25 cellular contexts compared by ENCODE assay signal in the genomic region with DNA sequence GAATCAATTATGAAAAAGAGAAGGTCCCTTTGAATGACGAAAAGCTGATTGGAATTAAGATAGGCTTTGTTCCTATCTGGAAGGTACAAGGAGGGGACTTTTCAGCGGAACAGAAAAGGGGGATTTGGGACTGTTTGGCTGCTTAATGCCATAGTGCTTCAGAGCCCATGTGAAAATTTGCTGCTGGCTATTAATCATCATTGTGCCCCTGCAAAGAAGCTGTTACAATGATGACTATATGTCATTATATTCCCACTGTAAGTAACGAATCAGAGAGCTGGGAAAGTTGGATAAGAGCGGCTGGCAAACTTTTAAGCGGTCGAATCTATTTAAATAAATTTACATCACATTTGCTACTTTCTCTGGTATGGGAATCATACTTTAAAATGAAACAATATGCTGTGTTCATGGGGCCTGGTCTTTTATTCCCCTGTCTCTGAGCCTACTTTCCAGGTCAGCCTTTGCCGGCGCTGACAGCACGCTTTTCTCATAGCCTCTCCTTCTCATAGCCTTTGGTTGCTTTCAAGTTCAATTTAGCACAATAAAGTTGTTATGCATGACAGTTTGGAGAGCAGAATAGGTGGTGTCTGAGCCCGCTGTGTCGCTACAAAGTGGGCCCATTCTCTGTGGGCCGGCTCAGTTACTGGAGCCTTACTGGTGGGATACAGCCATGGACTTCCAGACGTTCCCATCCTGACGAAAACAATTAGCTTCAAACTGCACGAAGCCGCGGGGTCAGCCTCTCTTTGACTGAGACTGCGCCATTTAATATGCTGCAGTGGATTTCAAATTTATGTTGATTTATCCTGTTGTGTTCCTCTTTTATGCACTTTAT.
A peak's percentile ranks its signal among the peaks of the same experiment; 100 is the strongest.
DNase-seq lines count a peak whose midpoint lies in the region; ATAC-seq, FAIRE-seq and TF ChIP-seq lines count a peak whose summit lies in the region.
"Had no signal": no experiment of that assay in that cellular context is flagged by ENCODE, and none has a peak within 500 bp of the region (broad histone marks: within the 10 kb centered on the region; RNA-seq: fewer than 3 reads in every experiment).

No MANE protein-coding gene starts in this region.

- 0 out of 3 replicates have a peak overlapping the region, but pooled peaks have one; percentile 5 for H3K4me3 Mint-ChIP-seq in GM23338
- no peak overlapping the region for H3K4me3 Mint-ChIP-seq in astrocyte (ENCODE audit: unreplicated experiment)
- H3K4me3 Mint-ChIP-seq in neural crest cell = peak overlapping the region; percentile 66
- H3K4me3 Mint-ChIP-seq: CD8-positive, alpha-beta memory T cell had no signal

- H3K4me2 ChIP-seq in GM23338 = peak overlapping the region; percentile 8
- peak overlapping the region; percentile 82 for H3K4me2 ChIP-seq in astrocyte (ENCODE audit: low read length)
- peak overlapping the region; percentile 21 to 36; a peak in 1 of 4 replicates for H3K4me2 ChIP-seq in H1 (ENCODE audit: insufficient read depth in 1 of 2, low read depth in 2 of 2, low read length in 2 of 2)

- H3K4me3 ChIP-seq in GM23338 (no peak overlapping the region), astrocyte (ENCODE audit: insufficient read depth, low read depth, low read length) (peak overlapping the region; percentile 21), H1 (ENCODE audit: extremely low read depth in 1 of 4, insufficient read depth in 2 of 4, low read depth in 3 of 4, low read length in 4 of 4) (no peak overlapping the region)
- H3K4me3 ChIP-seq: SJCRH30 had no signal

- no peak overlapping the region for H3K18ac ChIP-seq in H1 (ENCODE audit: extremely low read depth, low read length)

- peaks cover 17% of the 10 kb centered on the region for H3K4me1 ChIP-seq in GM23338 (ENCODE audit: insufficient read depth)
- peaks cover 9% of the 10 kb centered on the region for H3K4me1 ChIP-seq in astrocyte (ENCODE audit: insufficient read depth, low read length)
- H3K4me1 ChIP-seq in H1 (replicated peaks in 1 of 4; ENCODE audit: control insufficient read depth in 3 of 4, insufficient read depth in 4 of 4, low read length in 3 of 4) = peaks cover 0 to 6% (median 5%) of the 10 kb centered on the region in 4 experiments; a peak in 4 of 7 replicates
- H3K4me1 ChIP-seq: SJCRH30 had no signal

- H4K8ac ChIP-seq in H1 (ENCODE audit: extremely low read depth, insufficient read depth, low read length) = no peak overlapping the region

- H3K56ac ChIP-seq in H1 (replicated peaks; ENCODE audit: insufficient read length, low read depth, low read length) = no peak overlapping the region

- H3K36me3 ChIP-seq in GM23338 (ENCODE audit: insufficient read depth) (no peaks in the 10 kb centered on the region), astrocyte (ENCODE audit: insufficient read depth, low read length) (no peaks in the 10 kb centered on the region), H1 (ENCODE audit: control insufficient read depth in 2 of 4, insufficient read depth in 4 of 4, low read length in 3 of 4) (no peaks in the 10 kb centered on the region)
- H3K36me3 ChIP-seq: SJCRH30 had no signal

- no peak for DNase-seq in GM23338 (ENCODE audit: low spot score)
- peak; percentile 3 for DNase-seq in astrocyte (ENCODE audit: low read depth)
- DNase-seq in H1 (ENCODE audit: low read depth in 1 of 2, low spot score in 2 of 2) = no peak
- no peak for DNase-seq in neural crest cell (ENCODE audit: low read depth, low spot score)
- DNase-seq in GM10266 (ENCODE audit: extremely low spot score) = no peak
- DNase-seq in activated T-cell treated with anti-CD3 and anti-CD28 coated beads, Interleukin-2, amount 50 U/mL, for 48 hours = no peak
- DNase-seq in NOMO-1 treated with dmso at 0.1 percent for 144 hours (lab: John Stamatoyannopoulos, UW; ENCODE audit: unreplicated experiment) = no peak
- DNase-seq: 8988T; Calu3; CD8-positive, alpha-beta memory T cell; DMS153; GF-D8; HCEC 1CT; Karpas-422; NCI-H1694; NCI-H2081; NCI-H2171; NCI-H345; NCI-H524; NCI-H82; OCI-M1; SJCRH30 had no signal

- no peak for TF ChIP-seq CTCF in GM23338 (conservative IDR thresholded peaks at IDR 0.05; ENCODE audit: low read depth in 2 of 2)
- no peak for TF ChIP-seq CTCF in astrocyte (IDR thresholded peaks at IDR 0.05; ENCODE audit: insufficient read depth, low read depth, low read length)
- TF ChIP-seq CTCF in H1 (IDR thresholded peaks at IDR 0.05; ENCODE audit: control extremely low read depth in 1 of 3, insufficient read depth in 1 of 3, low read depth in 1 of 3, low read length in 3 of 3) = no peak
- TF ChIP-seq CTCF in neural crest cell (conservative IDR thresholded peaks at IDR 0.05) = no peak
- TF ChIP-seq CTCF in GM10266 (IDR thresholded peaks at IDR 0.05; ENCODE audit: control insufficient read depth, insufficient read depth, low read depth, missing control alignments) = no peak

- H3K4me1 Mint-ChIP-seq in GM23338 (peaks cover 23% of the 10 kb centered on the region; the same call in 2 of the 3 replicates), astrocyte (ENCODE audit: low read depth, unreplicated experiment) (no peaks in the 10 kb centered on the region), neural crest cell (peaks cover 51% of the 10 kb centered on the region)
- H3K4me1 Mint-ChIP-seq: CD8-positive, alpha-beta memory T cell had no signal

- no peaks in the 10 kb centered on the region for H3K79me2 ChIP-seq in GM23338 (replicated peaks; ENCODE audit: insufficient read depth)
- no peaks in the 10 kb centered on the region for H3K79me2 ChIP-seq in astrocyte (ENCODE audit: insufficient read depth, low read length)
- no peaks in the 10 kb centered on the region for H3K79me2 ChIP-seq in H1 (ENCODE audit: control insufficient read depth in 1 of 2, insufficient read depth in 2 of 2, low read length in 2 of 2)

- H2AK5ac ChIP-seq in H1 (ENCODE audit: low read depth, low read length) = no peak overlapping the region

- H3F3A ChIP-seq in GM23338 (replicated peaks; ENCODE audit: low read depth) = no peaks in the 10 kb centered on the region

- H3K36me3 Mint-ChIP-seq in GM23338 (ENCODE audit: low read depth) = no peaks in the 10 kb centered on the region
- H3K36me3 Mint-ChIP-seq in astrocyte (ENCODE audit: low read depth, unreplicated experiment) = no peaks in the 10 kb centered on the region
- no peaks in the 10 kb centered on the region for H3K36me3 Mint-ChIP-seq in neural crest cell (ENCODE audit: low read depth)
- H3K36me3 Mint-ChIP-seq: CD8-positive, alpha-beta memory T cell had no signal

- no peak overlapping the region for H3K14ac ChIP-seq in H1 (ENCODE audit: insufficient read length)

- no peak overlapping the region for H4K91ac ChIP-seq in H1 (replicated peaks; ENCODE audit: insufficient read length, low read length)

- H2BK15ac ChIP-seq in H1 (ENCODE audit: low read length) = no peak overlapping the region

- H3K9me3 Mint-ChIP-seq in GM23338 (no peaks in the 10 kb centered on the region), astrocyte (ENCODE audit: unreplicated experiment) (no peaks in the 10 kb centered on the region), neural crest cell (no peaks in the 10 kb centered on the region)
- H3K9me3 Mint-ChIP-seq: CD8-positive, alpha-beta memory T cell had no signal

- H4K5ac ChIP-seq in H1 (ENCODE audit: insufficient read length, low read depth, low read length) = no peak overlapping the region

- peak overlapping the region; percentile 10; the same call in 1 of the 2 replicates for H3K27ac ChIP-seq in GM23338 (ENCODE audit: low read depth)
- no peak overlapping the region for H3K27ac ChIP-seq in astrocyte (ENCODE audit: low read depth, low read length)
- no peak overlapping the region for H3K27ac ChIP-seq in H1 (ENCODE audit: low read depth, low read length)
- H3K27ac ChIP-seq: C4-2B, SJCRH30 had no signal

- no peaks in the 10 kb centered on the region for H3K9me2 ChIP-seq in GM23338 (ENCODE audit: insufficient read depth)

- H2AFZ ChIP-seq in GM23338 = peak overlapping the region; percentile 33
- H2AFZ ChIP-seq in astrocyte (ENCODE audit: low read depth, low read length) = peak overlapping the region; percentile 88
- H2AFZ ChIP-seq in H1 (ENCODE audit: low read length) = no peak overlapping the region; the same call in 1 of the 2 replicates

- no peak overlapping the region for H2BK5ac ChIP-seq in H1 (ENCODE audit: low read depth, low read length)

- H3K27me3 Mint-ChIP-seq in GM23338 (ENCODE audit: insufficient read depth, low read depth, poor library complexity) (no peaks in the 10 kb centered on the region), astrocyte (ENCODE audit: low read depth, unreplicated experiment) (peaks cover 18% of the 10 kb centered on the region), neural crest cell (ENCODE audit: low read depth) (no peaks in the 10 kb centered on the region)

- no peak overlapping the region for H3K27ac Mint-ChIP-seq in GM23338
- H3K27ac Mint-ChIP-seq in astrocyte (ENCODE audit: unreplicated experiment) = no peak overlapping the region
- H3K27ac Mint-ChIP-seq in neural crest cell (ENCODE audit: unreplicated experiment) = peak overlapping the region; percentile 28
- H3K27ac Mint-ChIP-seq: CD8-positive, alpha-beta memory T cell had no signal

- no peak for FAIRE-seq in astrocyte (lab: Jason Lieb, UNC)
- no peak for FAIRE-seq in H1 (lab: Jason Lieb, UNC)
- FAIRE-seq: RCC 7860 had no signal

- H4K20me1 ChIP-seq in GM23338 (replicated peaks; ENCODE audit: insufficient read depth) = no peaks in the 10 kb centered on the region
- H4K20me1 ChIP-seq in astrocyte (ENCODE audit: insufficient read depth, low read length) = no peaks in the 10 kb centered on the region
- no peaks in the 10 kb centered on the region for H4K20me1 ChIP-seq in H1 (replicated peaks in 1 of 2; ENCODE audit: control insufficient read depth in 1 of 2, insufficient read depth in 2 of 2, low read length in 2 of 2)

- H3K27me3 ChIP-seq in GM23338 (ENCODE audit: insufficient read depth) (no peaks in the 10 kb centered on the region), astrocyte (ENCODE audit: insufficient read depth, low read length) (no peaks in the 10 kb centered on the region), H1 (replicated peaks in 1 of 4; ENCODE audit: control insufficient read depth in 3 of 4, extremely low read depth in 1 of 4, insufficient read depth in 3 of 4, low read length in 3 of 4) (peaks cover 0 to 1% (median 0%) of the 10 kb centered on the region in 4 experiments; a peak in 1 of 7 replicates)
- H3K27me3 ChIP-seq: SJCRH30 had no signal

- H2BK120ac ChIP-seq in H1 (replicated peaks; ENCODE audit: low read depth, low read length) = no peak overlapping the region

- no peak overlapping the region for H3K23ac ChIP-seq in H1 (ENCODE audit: insufficient read length)

- WGBS in H1 (ENCODE audit: extremely low coverage in 1 of 2, insufficient coverage in 1 of 2, insufficient read length in 1 of 2, insufficient replicate concordance in 2 of 2, low coverage in 1 of 2, low lambda C conversion rate in 2 of 2, missing lambda C conversion rate in 1 of 2), 2 experiments = 56% methylated on average over 18 of the region's 18 CpGs; no CpG with 5 or more reads in 1 of the 2 experiments

- H3K4ac ChIP-seq in H1 (replicated peaks; ENCODE audit: insufficient read length, low read depth, low read length) = no peak overlapping the region

- CTCF ChIA-PET in H1 (lab: Charles Lee; ENCODE audit: partially characterized antibody) = interaction anchor here (0.9 kb wide), 1 partner anchor 135 kb away, joined by 3 read pairs; no protein-coding TSS in a partner anchor

- H2BK12ac ChIP-seq in H1 (ENCODE audit: low read depth, low read length) = no peak overlapping the region

- no peaks in the 10 kb centered on the region for H3K23me2 ChIP-seq in H1 (ENCODE audit: low read depth, low read length)

- H3K9me3 ChIP-seq in astrocyte (ENCODE audit: insufficient read depth, low read depth, low read length) (no peaks in the 10 kb centered on the region), H1 (ENCODE audit: insufficient read depth in 2 of 2, low read depth in 1 of 2, low read length in 1 of 2) (no peaks in the 10 kb centered on the region)
- H3K9me3 ChIP-seq: SJCRH30 had no signal

- H2BK20ac ChIP-seq in H1 (ENCODE audit: low read length) = no peak overlapping the region

- H3K9ac ChIP-seq in astrocyte (ENCODE audit: low read length) (peak overlapping the region; percentile 44), H1 (replicated peaks in 1 of 4; ENCODE audit: extremely low read depth in 1 of 4, low read depth in 3 of 4, low read length in 3 of 4) (no peak overlapping the region)

- TF ChIP-seq POLR2A in H1 (IDR thresholded peaks at IDR 0.05; ENCODE audit: control extremely low read depth in 1 of 2, low read depth in 2 of 2, low read length in 2 of 2) = no peak

- ATAC-seq in GM23338 (peak; percentile 80), GM18858 (IDR thresholded peaks at IDR 0.05; ENCODE audit: unreplicated experiment) (no peak)

- no peak for TF ChIP-seq RAD21 in H1 (IDR thresholded peaks at IDR 0.05 in 1 of 2, conservative IDR thresholded peaks at IDR 0.05 in 1 of 2; ENCODE audit: low read depth in 2 of 2, low read length in 2 of 2)

- POLR2A ChIA-PET in H1 (lab: Charles Lee; ENCODE audit: partially characterized antibody) = interaction anchor here (0.6 kb wide), 1 partner anchor 27 kb away, joined by 3 read pairs; no protein-coding TSS in a partner anchor

- no peak for TF ChIP-seq EP300 in H1 (IDR thresholded peaks at IDR 0.05; ENCODE audit: borderline replicate concordance in 1 of 2, low read depth in 2 of 2, low read length in 2 of 2)

- H3K79me1 ChIP-seq in H1 (ENCODE audit: low read depth, low read length) = no peaks in the 10 kb centered on the region

Comparison
In these comparisons a context has a peak if more than half of its experiments do, and no peak if none do; other contexts are left out.
1. H3K4me2 ChIP-seq: peak in every context shown above with its lines; median percentile 82 in astrocyte; 28 in H1; 8 in GM23338.